8 cellular contexts compared by ENCODE assay signal in the genomic region with DNA sequence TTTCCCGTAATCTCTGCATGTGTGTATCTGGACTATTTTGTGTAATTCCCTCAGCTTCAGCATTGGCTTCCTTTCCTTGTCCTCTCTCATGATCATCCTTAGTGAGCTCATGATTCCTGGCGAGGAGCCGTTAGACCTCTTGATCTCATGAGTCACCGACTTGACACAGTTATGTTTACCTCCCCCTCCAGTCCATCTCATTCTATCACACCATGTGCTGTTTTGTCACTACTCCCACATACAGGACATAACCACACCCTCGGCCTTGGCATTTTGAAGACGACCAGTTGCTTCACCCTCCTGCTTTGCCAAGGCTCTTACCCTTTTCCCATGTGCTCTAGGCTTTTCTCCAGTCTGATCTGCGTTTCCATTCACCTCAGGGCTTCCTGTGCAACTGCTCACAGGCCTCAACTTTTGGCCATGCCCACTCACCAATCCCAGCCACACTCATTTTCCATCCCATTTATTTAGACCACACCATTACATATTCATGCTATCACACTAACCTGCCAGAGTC. TPM values are rescaled to one million over a fixed set of nuclear protein-coding genes. Genes with fewer than 3 reads are reported as not detected.
A peak's percentile ranks its signal among the peaks of the same experiment; 100 is the strongest.
DNase-seq lines count a peak whose midpoint lies in the region; ATAC-seq and TF ChIP-seq lines count a peak whose summit lies in the region.

No MANE protein-coding gene starts in this region.

- peaks cover 6% of the 10 kb centered on the region for H3K4me1 Mint-ChIP-seq in stimulated activated naive CD8-positive, alpha-beta T cell treated with anti-CD3 and anti-CD28 coated beads, Interleukin-15, amount 100 ng/mL, for 72 hours

- H3K36me3 ChIP-seq in breast epithelium, result no peaks in the 10 kb centered on the region
- H3K36me3 ChIP-seq in aorta (ENCODE audit: control insufficient read depth in 1 of 2, insufficient read depth in 2 of 2, low read length in 1 of 2), result peaks cover 4% of the 10 kb centered on the region in 2 donors

- no peak overlapping the region for H3K27ac Mint-ChIP-seq in stimulated activated naive CD8-positive, alpha-beta T cell treated with anti-CD3 and anti-CD28 coated beads, Interleukin-15, amount 100 ng/mL, for 72 hours

- peak; percentile 36 for ATAC-seq in stimulated activated naive CD8-positive, alpha-beta T cell treated with anti-CD3 and anti-CD28 coated beads, Interleukin-15, Interleukin-2, amounts not matched to agents 100 U/mL and 50 U/mL, for 24 hours
- no peak for ATAC-seq in stimulated activated naive CD8-positive, alpha-beta T cell treated with anti-CD3 and anti-CD28 coated beads, Interleukin-15, amount 100 ng/mL, for 72 hours
- peak; percentile 64 for ATAC-seq in left lobe of liver
- ATAC-seq in aorta (ENCODE audit: low FRiP score), result peak; percentile 93

- no peaks in the 10 kb centered on the region for H3K9me3 Mint-ChIP-seq in stimulated activated naive CD8-positive, alpha-beta T cell treated with anti-CD3 and anti-CD28 coated beads, Interleukin-15, amount 100 ng/mL, for 72 hours

- no peaks in the 10 kb centered on the region for H3K9me3 ChIP-seq in breast epithelium
- H3K9me3 ChIP-seq in aorta (ENCODE audit: control insufficient read depth, low read length), result no peaks in the 10 kb centered on the region

- intact Hi-C loops in breast epithelium (cut with DNase I; ENCODE audit: low total_unique reads), result no loop called here
- intact Hi-C loops in aorta (cut with DNase I), result no loop called here

- H3K4me3 Mint-ChIP-seq in stimulated activated naive CD8-positive, alpha-beta T cell treated with anti-CD3 and anti-CD28 coated beads, Interleukin-15, amount 100 ng/mL, for 72 hours, result no peak overlapping the region

- no peak for TF ChIP-seq POLR2A in breast epithelium (IDR thresholded peaks at IDR 0.05)

- TF ChIP-seq CTCF in breast epithelium (IDR thresholded peaks at IDR 0.05), result no peak

- H3K27me3 Mint-ChIP-seq in stimulated activated naive CD8-positive, alpha-beta T cell treated with anti-CD3 and anti-CD28 coated beads, Interleukin-15, amount 100 ng/mL, for 72 hours, result no peaks in the 10 kb centered on the region

- WGBS in aorta, 2 donors, result 31 to 40% methylated on average over 7 of the region's 7 CpGs

- no peaks in the 10 kb centered on the region for H3K4me1 ChIP-seq in breast epithelium
- peaks cover 0 to 6% of the 10 kb centered on the region in 2 donors for H3K4me1 ChIP-seq in aorta (ENCODE audit: control insufficient read depth in 1 of 2, insufficient read depth in 2 of 2, low read length in 2 of 2)

- no peak for DNase-seq in stimulated activated naive CD8-positive, alpha-beta T cell treated with anti-CD3 and anti-CD28 coated beads, Interleukin-15, Interleukin-2, amounts not matched to agents 100 U/mL and 50 U/mL, for 24 hours
- no peak for DNase-seq in stimulated activated naive CD8-positive, alpha-beta T cell treated with anti-CD3 and anti-CD28 coated beads, Interleukin-15, amount 100 ng/mL, for 72 hours
- DNase-seq in breast epithelium (ENCODE audit: low spot score in 2 of 2), result peak; percentile 52 to 66
- no peak for DNase-seq in left lobe of liver (ENCODE audit: low spot score)
- DNase-seq in aorta, result peak; percentile 83 to 90
- no peak for DNase-seq in NOMO-1 treated with DMSO at 0.1 percent for 48 hours (lab: John Stamatoyannopoulos, UW; ENCODE audit: unreplicated experiment)
- no peak for DNase-seq in Kasumi-1 (lab: John Stamatoyannopoulos, UW)
- DNase-seq in occipital lobe (lab: John Stamatoyannopoulos, UW), result no peak

- H3K27ac ChIP-seq in breast epithelium (peak overlapping the region; percentile 68 to 75), aorta (ENCODE audit: low read depth in 1 of 2, low read length in 2 of 2) (peak overlapping the region in 1 of 2 donors; percentile 59)

- no peak overlapping the region for H3K4me3 ChIP-seq in breast epithelium
- no peak overlapping the region for H3K4me3 ChIP-seq in aorta (ENCODE audit: low read length in 2 of 2)

- no peaks in the 10 kb centered on the region for H3K27me3 ChIP-seq in breast epithelium
- no peaks in the 10 kb centered on the region for H3K27me3 ChIP-seq in aorta (ENCODE audit: control insufficient read depth in 1 of 2, insufficient read depth in 2 of 2, low read length in 1 of 2)

RNA-seq across cellular contexts. Expression of a gene that starts 41.5 kb away (rescaled TPM):
- total RNA-seq in breast epithelium (100 to 1,000 TPM in 1 of 3 donors, 10 to 100 TPM in 2; 25.9 to 225 (median 30.2) TPM), left lobe of liver (1,073 TPM), aorta (100 to 1,000 TPM in 1 of 2 donors, 10 to 100 TPM in 1; 36.2 to 225 TPM), occipital lobe (1.7 TPM)
- polyA plus RNA-seq in aorta, result 10 to 100 TPM; 23.7 to 24.0 TPM

RNA-seq across cellular contexts. Expression of a gene that starts 50.7 kb away (rescaled TPM):
- total RNA-seq in breast epithelium (10 to 100 TPM; 14.4 to 27.1 (median 26.2) TPM), left lobe of liver (5.1 TPM), aorta (10 to 100 TPM; 17.0 to 32.2 TPM), occipital lobe (29.0 TPM)
- 10 to 100 TPM; 12.3 to 14.3 TPM for polyA plus RNA-seq in aorta

Comparison
In these comparisons a context has a peak if more than half of its experiments do, and no peak if none do; other contexts are left out.
1. DNase-seq: peak in breast epithelium (2 of 2) and aorta (2 of 2); none in stimulated activated naive CD8-positive, alpha-beta T cell treated with anti-CD3 and anti-CD28 coated beads, Interleukin-15, Interleukin-2, amounts not matched to agents 100 U/mL and 50 U/mL, for 24 hours (single experiment), stimulated activated naive CD8-positive, alpha-beta T cell treated with anti-CD3 and anti-CD28 coated beads, Interleukin-15, amount 100 ng/mL, for 72 hours (0 of 2), left lobe of liver (single experiment), NOMO-1 treated with DMSO at 0.1 percent for 48 hours (single experiment), Kasumi-1 (0 of 2) and occipital lobe (single experiment).